ENCODE assay signal across 8 cellular contexts in genomic region chrX:106802388-106803275, GRCh38. TPM values are rescaled to one million over a fixed set of nuclear protein-coding genes. Genes with fewer than 3 reads are reported as not detected.
DNase-seq lines count a peak whose midpoint lies in the region; ATAC-seq, FAIRE-seq and TF ChIP-seq lines count a peak whose summit lies in the region.

TBC1D8B (plus strand) TSS chrX:106802673; CDS start chrX:106802854, 181 bp downstream.

- peak within 1 kb of the TSS; percentile 74 for H3K4me3 ChIP-seq in bronchial epithelial cell (ENCODE audit: low read depth, low read length)
- peak within 1 kb of the TSS; percentile 83 for H3K4me3 ChIP-seq in iPS-15b (ENCODE audit: low read depth, low read length)

- ATAC-seq in GM21786 (IDR thresholded peaks at IDR 0.05; ENCODE audit: unreplicated experiment) (peak; percentile 99), sciatic nerve (peak; percentile 99)

- no peaks in the 10 kb centered on the region for H3K9me3 ChIP-seq in ES-I3 (ENCODE audit: control insufficient read depth, insufficient read depth, low read length)
- H3K9me3 ChIP-seq in iPS-15b (ENCODE audit: control insufficient read depth, insufficient read depth, low read length) = no peaks in the 10 kb centered on the region

- H3K9ac ChIP-seq in ES-I3 (ENCODE audit: low read depth, low read length) (peak within 1 kb of the TSS; percentile 71), iPS-15b (ENCODE audit: low read depth, low read length) (peak within 1 kb of the TSS; percentile 68)

- peak; percentile 75 for FAIRE-seq in bronchial epithelial cell (lab: Jason Lieb, UNC)

- TF ChIP-seq RAD21 in Ishikawa (IDR thresholded peaks at IDR 0.05; ENCODE audit: low read depth) = no peak

- in situ Hi-C loops in SK-MEL-5 (cut with HindIII; ENCODE audit: low pct_unique_long_range_greater_than_20kb, low sequenced_read_pairs) = no loop called here

- H3K4me1 ChIP-seq in ES-I3 (ENCODE audit: insufficient read depth, low read length) (no peaks in the 10 kb centered on the region), iPS-15b (ENCODE audit: control insufficient read depth, insufficient read depth, low read length) (peaks cover 8% of the 10 kb centered on the region)

- DNase-seq in SK-MEL-5 (ENCODE audit: low read depth, low spot score) (peak; percentile 93), bronchial epithelial cell (ENCODE audit: low read depth) (peak; percentile 89), sciatic nerve (ENCODE audit: low spot score) (peak; percentile 82), RPMI8226 (no peak)

- H3K27me3 ChIP-seq in bronchial epithelial cell (ENCODE audit: control insufficient read depth, insufficient read depth, low read length) (no peaks in the 10 kb centered on the region), iPS-15b (ENCODE audit: control insufficient read depth, insufficient read depth, low read length) (peaks cover 21% of the 10 kb centered on the region)

- no peak for TF ChIP-seq EP300 in Ishikawa (IDR thresholded peaks at IDR 0.05; ENCODE audit: borderline replicate concordance)

- intact Hi-C loops in sciatic nerve (cut with DNase I) = no loop called here

- TF ChIP-seq CTCF in bronchial epithelial cell (IDR thresholded peaks at IDR 0.05; ENCODE audit: insufficient read depth, low read length, severe bottlenecking) = no peak

- H3K36me3 ChIP-seq in ES-I3 (ENCODE audit: insufficient read depth, low read length) (no peaks in the 10 kb centered on the region), bronchial epithelial cell (ENCODE audit: control insufficient read depth, insufficient read depth, low read length) (no peaks in the 10 kb centered on the region), iPS-15b (ENCODE audit: control insufficient read depth, insufficient read depth, low read length) (no peaks in the 10 kb centered on the region)

TF ChIP-seq in Ishikawa, 13 proteins besides CTCF, POLR2A, EP300 and RAD21:
- TF ChIP-seq NFIC (IDR thresholded peaks at IDR 0.05) = peak; percentile 79
- TF ChIP-seq TAF1 (IDR thresholded peaks at IDR 0.05; ENCODE audit: low read depth) = 0 out of 2 replicates have a peak, but pooled peaks have one; percentile 36
- TF ChIP-seq USF1 (IDR thresholded peaks at IDR 0.05) = no peak
- no peak for TF ChIP-seq ZBTB7A (IDR thresholded peaks at IDR 0.05; ENCODE audit: low read depth)
- no peak for TF ChIP-seq CREB1 (IDR thresholded peaks at IDR 0.05; ENCODE audit: low read depth)

RNA-seq across cellular contexts. Expression of gene TBC1D8B, which starts in this region (rescaled TPM):
- 2.4 and 4.2 TPM in 2 replicates for total RNA-seq in SK-MEL-5 (2014; rRNA removed; shearing (Covaris generic))
- polyA plus RNA-seq in SK-MEL-5 (2015; cell fraction: cytosol; rRNA removed) = 5.4 and 5.6 TPM in 2 replicates
- 4.2 and 5.5 TPM in 2 replicates for polyA plus RNA-seq in SK-MEL-5 (2015; cell fraction: nucleus; rRNA removed)
- total RNA-seq in bronchial epithelial cell (2.6 and 3.8 TPM in 2 replicates), sciatic nerve (12.2 TPM)
